In genomic region chr5:2095011-2095410, GRCh38 we compare ENCODE assay signal across 21 cellular contexts.
A peak's percentile ranks its signal among the peaks of the same experiment; 100 is the strongest.
DNase-seq lines count a peak whose midpoint lies in the region; ATAC-seq and TF ChIP-seq lines count a peak whose summit lies in the region.
"Had no signal": no experiment of that assay in that cellular context is flagged by ENCODE, and none has a peak within 500 bp of the region (broad histone marks: within the 10 kb centered on the region; RNA-seq: fewer than 3 reads in every experiment).

No MANE protein-coding gene starts in this region.

- TF ChIP-seq POLR2A in breast epithelium (IDR thresholded peaks at IDR 0.05), result no peak

- H3K36me3 Mint-ChIP-seq in MCF 10A (ENCODE audit: insufficient read depth, unreplicated experiment) (no peaks in the 10 kb centered on the region), osteocyte (ENCODE audit: unreplicated experiment) (no peaks in the 10 kb centered on the region)

- ATAC-seq in GM21390 (IDR thresholded peaks at IDR 0.05; ENCODE audit: unreplicated experiment), result no peak

- intact Hi-C loops in MCF 10A (cut with micrococcal nuclease), result no loop called here
- intact Hi-C loops in breast epithelium (cut with DNase I; ENCODE audit: low total_unique reads), result no loop called here
- intact Hi-C loops in PC-9 (cut with micrococcal nuclease; ENCODE audit: unreplicated experiment), result no loop called here

- POLR2A ChIA-PET in MCF 10A (lab: Yijun Ruan, JAX), result no interaction called here
- POLR2A ChIA-PET in PC-9 (lab: Charles Lee; ENCODE audit: unreplicated experiment), result no interaction called here

- H4K20me1 ChIP-seq in PC-9 (ENCODE audit: insufficient read depth), result no peaks in the 10 kb centered on the region

- H3K27me3 Mint-ChIP-seq in MCF 10A (ENCODE audit: insufficient read depth, unreplicated experiment) (no peaks in the 10 kb centered on the region), osteocyte (ENCODE audit: unreplicated experiment) (no peaks in the 10 kb centered on the region)

- H3K4me3 ChIP-seq in breast epithelium, result no peak overlapping the region
- no peak overlapping the region for H3K4me3 ChIP-seq in PC-9

- H3K27me3 ChIP-seq in breast epithelium, result no peaks in the 10 kb centered on the region
- peaks cover 84% of the 10 kb centered on the region for H3K27me3 ChIP-seq in PC-9 (ENCODE audit: insufficient read depth, low read depth)

- TF ChIP-seq CTCF in MCF 10A (IDR thresholded peaks at IDR 0.05; ENCODE audit: unreplicated experiment) (no peak), breast epithelium (IDR thresholded peaks at IDR 0.05) (no peak), osteocyte (IDR thresholded peaks at IDR 0.05) (no peak), PC-9 (conservative IDR thresholded peaks at IDR 0.05) (no peak)

- H3K4me1 Mint-ChIP-seq in MCF 10A (ENCODE audit: insufficient read depth, unreplicated experiment), result peaks cover 21% of the 10 kb centered on the region
- peaks cover 6% of the 10 kb centered on the region for H3K4me1 Mint-ChIP-seq in osteocyte (ENCODE audit: unreplicated experiment)

- no peaks in the 10 kb centered on the region for H3K79me2 ChIP-seq in PC-9 (ENCODE audit: low read depth)

- H3K9me3 ChIP-seq in breast epithelium (no peaks in the 10 kb centered on the region), PC-9 (ENCODE audit: insufficient read depth, low read depth) (no peaks in the 10 kb centered on the region)

- H3K27ac Mint-ChIP-seq in MCF 10A (ENCODE audit: low read depth, unreplicated experiment) (peak overlapping the region; percentile 99), osteocyte (ENCODE audit: unreplicated experiment) (peak overlapping the region; percentile 27)

- no peak overlapping the region for H3K4me2 ChIP-seq in PC-9

- BruUV-seq in MCF 10A (replicated peaks; lab: Mats Ljungman, UMichigan), result no TSS peak
- no TSS peak for BruUV-seq in PC-9 (replicated peaks; lab: Mats Ljungman, UMichigan)

- H3K9me2 ChIP-seq in PC-9 (ENCODE audit: insufficient read depth), result no peaks in the 10 kb centered on the region

- no peaks in the 10 kb centered on the region for H3K9me3 Mint-ChIP-seq in MCF 10A (ENCODE audit: unreplicated experiment)
- peaks cover 3% of the 10 kb centered on the region for H3K9me3 Mint-ChIP-seq in osteocyte (ENCODE audit: unreplicated experiment)

- H3F3A ChIP-seq in PC-9 (ENCODE audit: insufficient read depth, low read depth), result no peaks in the 10 kb centered on the region

- H3K27ac ChIP-seq in breast epithelium, result peak overlapping the region in 1 of 2 donors; percentile 94
- peak overlapping the region; percentile 77 for H3K27ac ChIP-seq in cingulate gyrus (ENCODE audit: low read depth, low read length)
- H3K27ac ChIP-seq in PC-9, result no peak overlapping the region
- H3K27ac ChIP-seq: 22Rv1, HL-60 had no signal

- no peak for DNase-seq in MCF 10A (ENCODE audit: unreplicated experiment)
- no peak for DNase-seq in breast epithelium (ENCODE audit: low spot score in 2 of 2)
- no peak for DNase-seq in osteocyte (ENCODE audit: extremely low spot score, unreplicated experiment)
- DNase-seq in PC-9, result no peak
- no peak for DNase-seq in NCI-H1417 (lab: John Stamatoyannopoulos, UW)
- DNase-seq: Calu3; DMS79 treated with DMSO at 0.1 percent for 48 hours; Karpas-422; NCI-H1092 treated with DMSO at 0.1 percent for 48 hours; NCI-H1436 treated with DMSO at 0.1 percent for 48 hours; NCI-H187 treated with DMSO at 0.1 percent for 48 hours; NCI-H2107; NCI-H446; NCI-H524 treated with DMSO at 0.1 percent for 48 hours; NCI-H82; NK-92 treated with Interleukin-12 subunit alpha and Interleukin-12 subunit beta, amount 100 ng/mL, for 24 hours; SHP77 treated with DMSO at 0.1 percent for 48 hours had no signal

- H3K4me3 Mint-ChIP-seq in MCF 10A (ENCODE audit: unreplicated experiment) (no peak overlapping the region), osteocyte (ENCODE audit: unreplicated experiment) (no peak overlapping the region)

- H3K36me3 ChIP-seq in breast epithelium, result no peaks in the 10 kb centered on the region
- H3K36me3 ChIP-seq in PC-9 (ENCODE audit: low read depth), result no peaks in the 10 kb centered on the region

- no peak overlapping the region for H2AFZ ChIP-seq in PC-9

- CTCF ChIA-PET in MCF 10A (lab: Yijun Ruan, JAX) (interaction anchor here (0.6 kb wide), 1 partner anchor 26 kb away, joined by 3 read pairs; no protein-coding TSS in a partner anchor), PC-9 (lab: Charles Lee) (no interaction called here)

- H3K4me1 ChIP-seq in breast epithelium (no peaks in the 10 kb centered on the region), PC-9 (replicated peaks; ENCODE audit: insufficient read depth) (no peaks in the 10 kb centered on the region)
